8 cellular contexts compared by ENCODE assay signal in the genomic region with DNA sequence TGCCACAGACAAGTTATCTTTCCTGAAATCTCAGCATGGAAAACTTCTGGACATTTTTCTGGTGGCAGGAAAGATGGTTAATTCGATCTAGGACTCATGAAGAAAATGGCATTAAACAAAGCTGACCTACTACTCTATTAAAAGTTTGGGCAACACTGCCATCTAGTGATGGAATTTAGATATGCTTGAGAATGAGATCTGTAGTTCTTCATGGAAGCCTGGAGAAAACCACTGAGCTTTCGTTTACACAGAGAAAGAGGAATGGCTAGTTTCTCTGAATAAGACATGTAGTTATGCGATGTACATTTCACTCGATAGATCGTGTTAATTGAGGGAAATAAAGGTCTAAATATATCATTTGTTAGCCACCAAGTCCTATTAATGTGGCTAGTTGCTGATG. TPM values are rescaled to one million over a fixed set of nuclear protein-coding genes. Genes with fewer than 3 reads are reported as not detected.
DNase-seq lines count a peak whose midpoint lies in the region; ATAC-seq and TF ChIP-seq lines count a peak whose summit lies in the region.

No MANE protein-coding gene starts in this region.

- intact Hi-C loops in right lobe of liver (cut with DNase I): no loop called here

- H3K36me3 ChIP-seq in right lobe of liver (no peaks in the 10 kb centered on the region), suprapubic skin (no peaks in the 10 kb centered on the region)

- H3K4me3 ChIP-seq in right lobe of liver (no peak overlapping the region), suprapubic skin (no peak overlapping the region)

- 4% methylated on average over 5 of the region's 5 CpGs for WGBS in right lobe of liver (ENCODE audit: insufficient coverage, low coverage, low lambda C conversion rate, missing lambda C conversion rate)
- WGBS in suprapubic skin: 4% methylated on average over 5 of the region's 5 CpGs

- no peak for TF ChIP-seq EP300 in suprapubic skin (IDR thresholded peaks at IDR 0.05)

- ATAC-seq in GM19455 (IDR thresholded peaks at IDR 0.05; ENCODE audit: unreplicated experiment) (peak; percentile 68), HG03575 (IDR thresholded peaks at IDR 0.05; ENCODE audit: extremely low read depth, insufficient number of reproducible peaks, low FRiP score, unreplicated experiment) (peak; percentile 53), right lobe of liver (peak; percentile 79 to 92 (median 84))

- H3K4me1 ChIP-seq in right lobe of liver: no peaks in the 10 kb centered on the region
- H3K4me1 ChIP-seq in suprapubic skin: no peaks in the 10 kb centered on the region

- TF ChIP-seq POLR2A in right lobe of liver (IDR thresholded peaks at IDR 0.05) (no peak), suprapubic skin (IDR thresholded peaks at IDR 0.05) (no peak)

- no peaks in the 10 kb centered on the region for H3K9me3 ChIP-seq in right lobe of liver
- no peaks in the 10 kb centered on the region for H3K9me3 ChIP-seq in suprapubic skin

- DNase-seq in EH (ENCODE audit: low read depth) (peak; percentile 69), NCI-H82 treated with DMSO at 0.1 percent for 48 hours (lab: John Stamatoyannopoulos, UW; ENCODE audit: unreplicated experiment) (peak; percentile 52), cerebellum (ENCODE audit: low spot score) (peak; percentile 25), right lobe of liver (no peak), suprapubic skin (ENCODE audit: low spot score in 2 of 2) (no peak)
- no peak for DNase-seq in stimulated activated CD8-positive, alpha-beta memory T cell treated with anti-CD3 and anti-CD28 coated beads, Interleukin-4, amount 100 ng/mL, for 48 hours

- no peak overlapping the region for H3K27ac ChIP-seq in right lobe of liver
- H3K27ac ChIP-seq in suprapubic skin: no peak overlapping the region

- peak; percentile 63 to 77 (median 76) for TF ChIP-seq CTCF in right lobe of liver (IDR thresholded peaks at IDR 0.05)
- peak in 1 of 2 donors; percentile 19 for TF ChIP-seq CTCF in suprapubic skin (IDR thresholded peaks at IDR 0.05)

- H3K27me3 ChIP-seq in right lobe of liver (no peaks in the 10 kb centered on the region), suprapubic skin (no peaks in the 10 kb centered on the region)

RNA-seq across cellular contexts. Expression of gene CHRDL1, which starts 51.7 kb away (rescaled TPM):
- 24.4 TPM for total RNA-seq in cerebellum
- under 1 TPM; 0.05 to 0.56 (median 0.21) TPM for total RNA-seq in right lobe of liver
- total RNA-seq in suprapubic skin: 10 to 100 TPM in 2 of 4 donors, 1 to 10 TPM in 2; 4.7 to 23.4 (median 9.8) TPM

Comparison
In these comparisons a context has a peak if more than half of its experiments do, and no peak if none do; other contexts are left out.
1. DNase-seq: peak in EH (single experiment), NCI-H82 treated with DMSO at 0.1 percent for 48 hours (single experiment) and cerebellum (single experiment); none in right lobe of liver (0 of 3), suprapubic skin (0 of 2) and stimulated activated CD8-positive, alpha-beta memory T cell treated with anti-CD3 and anti-CD28 coated beads, Interleukin-4, amount 100 ng/mL, for 48 hours (single experiment).
2. Peak in every context shown above with its lines, with median percentiles within 50 percentile points of each other: ATAC-seq.